In genomic region chr3:130772124-130772523, GRCh38 we compare ENCODE assay signal across 18 cellular contexts.
"Had no signal": no experiment of that assay in that cellular context is flagged by ENCODE, and none has a peak within 500 bp of the region (broad histone marks: within the 10 kb centered on the region; RNA-seq: fewer than 3 reads in every experiment).

No MANE protein-coding gene starts in this region.

- H3K4me1 Mint-ChIP-seq: activated B cell treated with CpG ODN at 0.5 μM for 24 hours; activated CD4-positive, alpha-beta T cell treated with anti-CD3 and anti-CD28 coated beads, Interleukin-2, amount 10 ng/mL, durations not matched to agents 24 days and 14 days; naive B cell; neural progenitor cell had no signal

- ATAC-seq: activated T-cell treated with anti-CD3 and anti-CD28 coated beads, Interleukin-2, amount 50 U/mL, for 72 hours; left lobe of liver; sciatic nerve had no signal

- DNase-seq: activated B cell treated with CpG ODN at 0.5 μM for 24 hours; activated CD4-positive, alpha-beta T cell treated with anti-CD3 and anti-CD28 coated beads, Interleukin-2, amount 10 ng/mL, durations not matched to agents 24 days and 14 days; activated CD8-positive, alpha-beta memory T cell treated with anti-CD3 and anti-CD28 coated beads, Interleukin-2, amount 50 U/mL, for 48 hours; activated gamma-delta T cell treated with Interleukin-2 at 50 U/mL for 16 hours; activated T-cell treated with anti-CD3 and anti-CD28 coated beads, Interleukin-2, amount 50 U/mL, for 72 hours; amniotic stem cell; islet precursor cell; mammary epithelial cell; naive B cell; T1000 had no signal

- H3K36me3 Mint-ChIP-seq: activated naive CD8-positive, alpha-beta T cell; naive B cell; neural progenitor cell; type B pancreatic cell had no signal

- H3K9me3 Mint-ChIP-seq: activated B cell treated with CpG ODN at 0.5 μM for 24 hours; activated CD4-positive, alpha-beta T cell treated with anti-CD3 and anti-CD28 coated beads, Interleukin-2, amount 10 ng/mL, durations not matched to agents 24 days and 14 days; activated T-cell treated with anti-CD3 and anti-CD28 coated beads, Interleukin-2, amount 50 U/mL, for 72 hours; naive B cell; neural progenitor cell; stimulated activated naive CD8-positive, alpha-beta T cell treated with anti-CD3 and anti-CD28 coated beads, Interleukin-15, Interleukin-2, amounts not matched to agents 100 ng/mL and 50 ng/mL, for 24 hours had no signal

- H3K79me2 ChIP-seq: hepatocyte had no signal

- H3K4me1 ChIP-seq: neural progenitor cell, suprapubic skin had no signal

- H3K36me3 ChIP-seq: neural progenitor cell, suprapubic skin had no signal

- H3K4me2 ChIP-seq: hepatocyte, neural progenitor cell had no signal

- H3K4me3 ChIP-seq: hepatocyte, neural progenitor cell, suprapubic skin had no signal

- H3K9me3 ChIP-seq: suprapubic skin had no signal

- H3K27ac Mint-ChIP-seq: activated B cell treated with CpG ODN at 0.5 μM for 24 hours; activated CD4-positive, alpha-beta T cell treated with anti-CD3 and anti-CD28 coated beads, Interleukin-2, amount 10 ng/mL, durations not matched to agents 24 days and 14 days; activated naive CD8-positive, alpha-beta T cell; activated T-cell treated with anti-CD3 and anti-CD28 coated beads, Interleukin-2, amount 50 U/mL, for 72 hours; naive B cell; neural progenitor cell; stimulated activated naive CD8-positive, alpha-beta T cell treated with anti-CD3 and anti-CD28 coated beads, Interleukin-15, Interleukin-2, amounts not matched to agents 100 ng/mL and 50 ng/mL, for 24 hours; type B pancreatic cell had no signal

- H3K9ac ChIP-seq: neural progenitor cell had no signal

- H3K4me3 Mint-ChIP-seq: activated B cell treated with CpG ODN at 0.5 μM for 24 hours; activated CD4-positive, alpha-beta T cell treated with anti-CD3 and anti-CD28 coated beads, Interleukin-2, amount 10 ng/mL, durations not matched to agents 24 days and 14 days; activated naive CD8-positive, alpha-beta T cell; activated T-cell treated with anti-CD3 and anti-CD28 coated beads, Interleukin-2, amount 50 U/mL, for 72 hours; naive B cell; neural progenitor cell; stimulated activated naive CD8-positive, alpha-beta T cell treated with anti-CD3 and anti-CD28 coated beads, Interleukin-15, Interleukin-2, amounts not matched to agents 100 ng/mL and 50 ng/mL, for 24 hours; type B pancreatic cell had no signal

- H2AFZ ChIP-seq: hepatocyte, neural progenitor cell had no signal

- H3K27ac ChIP-seq: hepatocyte, neural progenitor cell, suprapubic skin had no signal

- H3K27me3 ChIP-seq: hepatocyte, suprapubic skin had no signal
